Comparison of ENCODE assay signal across 15 cellular contexts in the genomic region with DNA sequence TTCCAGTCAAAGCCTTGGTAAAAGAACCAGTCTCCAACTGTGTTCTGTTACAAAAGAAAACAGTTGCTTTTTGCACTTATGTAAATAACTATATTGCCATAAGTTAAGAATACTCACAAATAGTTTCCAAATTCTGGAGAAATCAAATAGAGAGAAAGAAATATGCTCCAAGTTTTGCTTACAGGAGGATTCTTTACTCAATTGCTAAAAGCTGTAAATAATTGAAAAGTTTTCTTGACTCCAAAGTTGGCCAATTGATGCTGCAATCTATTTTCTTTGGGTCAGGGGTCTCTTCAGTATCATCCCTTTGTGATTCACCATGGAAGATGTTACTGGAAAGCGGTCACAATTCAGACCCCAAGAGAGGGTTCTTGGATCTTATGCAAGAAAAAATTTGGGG. TPM values are rescaled to one million over a fixed set of nuclear protein-coding genes. Genes with fewer than 3 reads are reported as not detected.
DNase-seq lines count a peak whose midpoint lies in the region; TF ChIP-seq lines count a peak whose summit lies in the region.
"Had no signal": no experiment of that assay in that cellular context is flagged by ENCODE, and none has a peak within 500 bp of the region (broad histone marks: within the 10 kb centered on the region; RNA-seq: fewer than 3 reads in every experiment).

No MANE protein-coding gene starts in this region.

- H3K23ac ChIP-seq in mesendoderm (ENCODE audit: low read length): no peak overlapping the region

- DNase-seq in PC-9: no peak
- DNase-seq in mesendoderm: peak; percentile 13
- DNase-seq in SIG-M5 treated with dmso at 0.1 percent for 504 hours (lab: John Stamatoyannopoulos, UW; ENCODE audit: unreplicated experiment): no peak
- DNase-seq in NOMO-1 (lab: John Stamatoyannopoulos, UW; ENCODE audit: unreplicated experiment in 2 of 2): no peak
- DNase-seq in epidermal melanocyte (ENCODE audit: insufficient read length, low spot score): no peak
- DNase-seq: C1 segment of cervical spinal cord; CD4-positive, alpha-beta memory T cell; COR-L47; DMS153; DND-41; GOT3 had no signal

- H3K4me3 ChIP-seq in HEK293 (ENCODE audit: low read depth, low read length): no peak overlapping the region
- no peak overlapping the region for H3K4me3 ChIP-seq in PC-9
- H3K4me3 ChIP-seq in mesendoderm (ENCODE audit: low read length): no peak overlapping the region
- H3K4me3 ChIP-seq: HAP-1 had no signal

- no peak overlapping the region for H3K56ac ChIP-seq in mesendoderm (ENCODE audit: low read length)

- no peak overlapping the region for H3K27ac ChIP-seq in HEK293 (ENCODE audit: extremely low read depth, low read depth, low read length)
- H3K27ac ChIP-seq in PC-9: peak overlapping the region; percentile 100
- no peak overlapping the region for H3K27ac ChIP-seq in mesendoderm (ENCODE audit: low read depth, low read length)

- TF ChIP-seq CTCF in HEK293 (tag by site-specific recombination; IDR thresholded peaks at IDR 0.05): no peak
- TF ChIP-seq CTCF in PC-9 (conservative IDR thresholded peaks at IDR 0.05): no peak

- H4K8ac ChIP-seq in mesendoderm (ENCODE audit: low read depth, low read length): no peak overlapping the region

- no peaks in the 10 kb centered on the region for H3K4me1 ChIP-seq in HEK293 (ENCODE audit: control insufficient read depth, insufficient read depth, low read length)
- peaks cover 42% of the 10 kb centered on the region for H3K4me1 ChIP-seq in PC-9 (replicated peaks; ENCODE audit: insufficient read depth)
- no peaks in the 10 kb centered on the region for H3K4me1 ChIP-seq in mesendoderm (ENCODE audit: control insufficient read depth, low read depth, low read length)

- no peak overlapping the region for H3K9ac ChIP-seq in mesendoderm (ENCODE audit: low read length)

- WGBS in mesendoderm (ENCODE audit: extremely low coverage, insufficient coverage, low lambda C conversion rate): no CpG with 5 or more reads among the region's 1 CpG

- H3K4me2 ChIP-seq in PC-9: peak overlapping the region; percentile 55; the same call in 1 of the 2 replicates
- no peak overlapping the region for H3K4me2 ChIP-seq in mesendoderm (ENCODE audit: low read length)

- H3K18ac ChIP-seq in mesendoderm (ENCODE audit: low read length): no peak overlapping the region

- H2BK15ac ChIP-seq in mesendoderm (replicated peaks; ENCODE audit: low read depth): no peak overlapping the region

- no peak overlapping the region for H2BK120ac ChIP-seq in mesendoderm (ENCODE audit: low read depth, low read length)

- BruUV-seq in PC-9 (replicated peaks; lab: Mats Ljungman, UMichigan): no TSS peak

- H3K4ac ChIP-seq in mesendoderm (ENCODE audit: low read depth, low read length): no peak overlapping the region

- no peak overlapping the region for H2BK5ac ChIP-seq in mesendoderm (ENCODE audit: low read length)

- H3K27me3 ChIP-seq in PC-9 (ENCODE audit: insufficient read depth, low read depth) (no peaks in the 10 kb centered on the region), mesendoderm (ENCODE audit: insufficient read depth, low read length, poor library complexity) (no peaks in the 10 kb centered on the region)

- no peak overlapping the region for H2AK5ac ChIP-seq in mesendoderm (ENCODE audit: low read length)

- H3K36me3 ChIP-seq in HEK293 (ENCODE audit: control insufficient read depth in 2 of 2, insufficient read depth in 1 of 2, low read length in 2 of 2) (no peaks in the 10 kb centered on the region; a peak in 1 of 3 replicates), PC-9 (ENCODE audit: low read depth) (no peaks in the 10 kb centered on the region), mesendoderm (ENCODE audit: control insufficient read depth, insufficient read depth, low read length) (no peaks in the 10 kb centered on the region)
- H3K36me3 ChIP-seq: HAP-1 had no signal

- intact Hi-C loops in PC-9 (cut with micrococcal nuclease; ENCODE audit: unreplicated experiment): no loop called here

- no peaks in the 10 kb centered on the region for H3K9me3 ChIP-seq in HEK293 (ENCODE audit: control insufficient read depth, insufficient read depth, low read depth, low read length)
- no peaks in the 10 kb centered on the region for H3K9me3 ChIP-seq in PC-9 (ENCODE audit: insufficient read depth, low read depth)

- POLR2A ChIA-PET in HEK293 (lab: Yijun Ruan, JAX) (no interaction called here), PC-9 (lab: Charles Lee; ENCODE audit: unreplicated experiment) (no interaction called here)

- no peak overlapping the region for H4K5ac ChIP-seq in mesendoderm (ENCODE audit: low read length)

- CTCF ChIA-PET in HEK293 (lab: Yijun Ruan, JAX): interaction anchor here (1.2 kb wide), 1 partner anchor 13 kb away, joined by 7 read pairs; no protein-coding TSS in a partner anchor
- CTCF ChIA-PET in PC-9 (lab: Charles Lee): no interaction called here

- peaks cover 33% of the 10 kb centered on the region for H3F3A ChIP-seq in PC-9 (ENCODE audit: insufficient read depth, low read depth)

- 0 out of 2 replicates have a peak, but pooled peaks cover 5% of the 10 kb centered on the region for H3K79me2 ChIP-seq in PC-9 (ENCODE audit: low read depth)
- H3K79me2 ChIP-seq in mesendoderm (ENCODE audit: control insufficient read depth, insufficient read depth, low read length): no peaks in the 10 kb centered on the region

- no peaks in the 10 kb centered on the region for H3K79me1 ChIP-seq in mesendoderm (ENCODE audit: low read length)

- no peaks in the 10 kb centered on the region for H3K9me2 ChIP-seq in PC-9 (ENCODE audit: insufficient read depth)

- no peak overlapping the region for H2AFZ ChIP-seq in PC-9

- H4K20me1 ChIP-seq in PC-9 (ENCODE audit: insufficient read depth): no peaks in the 10 kb centered on the region

TF ChIP-seq in HEK293, 187 proteins besides CTCF, POLR2A, EP300 and RAD21:
- TF ChIP-seq SETDB1 (IDR thresholded peaks at IDR 0.05; ENCODE audit: insufficient read length, low read length) (peak; percentile 95), HOXA7 (CRISPR knock-in tag; IDR thresholded peaks at IDR 0.05; ENCODE audit: borderline replicate concordance) (no peak)

RNA-seq across cellular contexts. Expression of a gene that starts 36.0 kb away (rescaled TPM):
- total RNA-seq in PC-9 (2021): 3.0 and 4.8 TPM in 2 replicates
- 0.20 TPM for polyA plus RNA-seq in mesendoderm (2013, experiment 1 of 2)
- polyA plus RNA-seq in mesendoderm (2013, experiment 2 of 2): 0.20 TPM
- total RNA-seq: A172 had no signal

RNA-seq across cellular contexts. Expression of a gene that starts 50.5 kb away (rescaled TPM):
- total RNA-seq in PC-9 (2021): 12.5 and 13.1 TPM in 2 replicates
- 0.18 TPM for polyA plus RNA-seq in mesendoderm (2013, experiment 1 of 2)
- polyA plus RNA-seq in mesendoderm (2013, experiment 2 of 2): 0.21 TPM
- total RNA-seq: A673; CD4-positive, alpha-beta memory T cell had no signal
- polyA plus RNA-seq: CD4-positive, alpha-beta memory T cell had no signal
